ENCODE assay signal across 9 cellular contexts in the genomic region with DNA sequence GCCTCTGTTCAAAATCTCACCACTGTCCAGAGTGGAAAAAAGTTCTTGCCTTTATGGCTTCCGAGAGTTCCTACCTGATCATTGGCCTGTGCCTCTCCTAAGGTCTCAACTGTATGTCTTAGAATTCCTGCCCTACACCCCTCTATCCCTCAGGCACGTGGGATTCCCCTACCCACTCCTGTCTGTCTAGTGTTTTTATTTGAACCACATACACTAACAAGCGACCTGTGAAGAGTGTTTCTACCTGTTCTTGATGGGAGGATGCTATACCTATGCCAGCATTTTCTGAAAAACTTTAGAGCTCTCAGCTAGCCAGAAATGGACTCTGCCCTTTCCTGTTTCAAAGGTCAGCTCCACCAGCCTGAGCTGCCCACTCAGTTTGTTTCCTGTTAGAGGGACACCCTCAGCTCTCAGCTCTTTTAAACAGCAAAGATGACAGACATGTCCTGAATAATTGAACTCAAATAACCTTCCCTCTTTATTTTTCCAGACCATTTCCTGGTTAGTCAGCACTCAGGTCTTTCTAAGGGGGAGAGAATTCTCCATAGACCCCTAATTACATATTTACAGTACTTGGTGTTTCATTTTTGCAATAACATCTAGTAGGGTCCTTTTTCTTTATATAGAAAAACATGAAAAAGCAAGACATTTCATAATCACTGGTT.
DNase-seq lines count a peak whose midpoint lies in the region; ATAC-seq and TF ChIP-seq lines count a peak whose summit lies in the region.
"Had no signal": no experiment of that assay in that cellular context is flagged by ENCODE, and none has a peak within 500 bp of the region (broad histone marks: within the 10 kb centered on the region; RNA-seq: fewer than 3 reads in every experiment).

No MANE protein-coding gene starts in this region.

- H3K36me3 ChIP-seq in lower lobe of right lung (no peaks in the 10 kb centered on the region), thoracic aorta (no peaks in the 10 kb centered on the region), sigmoid colon (no peaks in the 10 kb centered on the region)

- TF ChIP-seq CTCF in HFFc6 (IDR thresholded peaks at IDR 0.05) (no peak), brain (conservative IDR thresholded peaks at IDR 0.05) (no peak), lower lobe of right lung (IDR thresholded peaks at IDR 0.05) (no peak), thoracic aorta (IDR thresholded peaks at IDR 0.05) (no peak), sigmoid colon (IDR thresholded peaks at IDR 0.05) (no peak)

- TF ChIP-seq EP300 in sigmoid colon (IDR thresholded peaks at IDR 0.05) = no peak

- H3K27ac ChIP-seq in lower lobe of right lung = peak overlapping the region; percentile 25
- peak overlapping the region; percentile 49 to 54 for H3K27ac ChIP-seq in thoracic aorta
- peak overlapping the region in 1 of 4 donors; percentile 15 for H3K27ac ChIP-seq in sigmoid colon

- whole genome bisulfite sequencing in sigmoid colon, 2 donors = 31 to 69% methylated on average over 3 of the region's 3 CpGs

- no peak for TF ChIP-seq POLR2A in sigmoid colon (IDR thresholded peaks at IDR 0.05)

- no peak for DNase-seq in HFFc6
- DNase-seq in lower lobe of right lung = no peak
- DNase-seq in thoracic aorta (ENCODE audit: low spot score) = no peak
- DNase-seq in DMS 273 (lab: John Stamatoyannopoulos, UW; ENCODE audit: unreplicated experiment) = no peak
- DNase-seq in sigmoid colon = no peak
- DNase-seq: activated T-cell treated with anti-CD3 and anti-CD28 coated beads, Interleukin-2, amount 50 U/mL, for 4 hours; naive thymus-derived CD4-positive, alpha-beta T cell had no signal

- H3K4me3 ChIP-seq in lower lobe of right lung (no peak overlapping the region), thoracic aorta (no peak overlapping the region), sigmoid colon (no peak overlapping the region)

- ATAC-seq in lower lobe of right lung (peak; percentile 59 to 75), thoracic aorta (ENCODE audit: insufficient number of reproducible peaks, low FRiP score, low read depth) (peak; percentile 26), GM21528 (IDR thresholded peaks at IDR 0.05; ENCODE audit: low FRiP score, unreplicated experiment) (no peak)
- ATAC-seq: activated T-cell treated with anti-CD3 and anti-CD28 coated beads, Interleukin-2, amount 50 U/mL, for 4 hours; naive thymus-derived CD4-positive, alpha-beta T cell had no signal

- H3K4me3 Mint-ChIP-seq in HFFc6 (no peak overlapping the region), brain (no peak overlapping the region)
- H3K4me3 Mint-ChIP-seq: activated T-cell treated with anti-CD3 and anti-CD28 coated beads, Interleukin-2, amount 50 U/mL, for 4 hours; naive thymus-derived CD4-positive, alpha-beta T cell had no signal

- intact Hi-C loops in lower lobe of right lung (cut with DNase I) (no loop called here), sigmoid colon (cut with DNase I) (no loop called here)

- no peaks in the 10 kb centered on the region for H3K9me3 ChIP-seq in lower lobe of right lung
- H3K9me3 ChIP-seq in thoracic aorta = no peaks in the 10 kb centered on the region
- no peaks in the 10 kb centered on the region for H3K9me3 ChIP-seq in sigmoid colon

- H3K4me1 Mint-ChIP-seq in HFFc6 (ENCODE audit: low read depth) (peaks cover 65% of the 10 kb centered on the region), brain (peaks cover 34% of the 10 kb centered on the region)

- H3K27ac Mint-ChIP-seq in HFFc6 = peak overlapping the region; percentile 29
- peak overlapping the region in 3 of 5 experiments; percentile 44 to 68 (median 54) for H3K27ac Mint-ChIP-seq in brain

- peaks cover 29% of the 10 kb centered on the region for H3K4me1 ChIP-seq in lower lobe of right lung
- H3K4me1 ChIP-seq in thoracic aorta (ENCODE audit: control insufficient read depth in 1 of 2, low read depth in 2 of 2) = peaks cover 30 to 62% of the 10 kb centered on the region in 2 donors
- peaks cover 0 to 43% (median 35%) of the 10 kb centered on the region in 4 donors for H3K4me1 ChIP-seq in sigmoid colon

- H3K27me3 Mint-ChIP-seq in HFFc6 (ENCODE audit: insufficient read depth) (no peaks in the 10 kb centered on the region), brain (no peaks in the 10 kb centered on the region)
- H3K27me3 Mint-ChIP-seq: naive thymus-derived CD4-positive, alpha-beta T cell had no signal

- no peaks in the 10 kb centered on the region for H3K9me3 Mint-ChIP-seq in HFFc6
- H3K9me3 Mint-ChIP-seq in brain = peaks cover 0 to 3% (median 3%) of the 10 kb centered on the region in 5 experiments
- H3K9me3 Mint-ChIP-seq: activated T-cell treated with anti-CD3 and anti-CD28 coated beads, Interleukin-2, amount 50 U/mL, for 4 hours; naive thymus-derived CD4-positive, alpha-beta T cell had no signal

- H3K36me3 Mint-ChIP-seq in HFFc6 (ENCODE audit: low read depth) (peaks cover 17% of the 10 kb centered on the region), brain (peaks cover 34% of the 10 kb centered on the region)

- H3K27me3 ChIP-seq in lower lobe of right lung (ENCODE audit: low read depth) (no peaks in the 10 kb centered on the region), thoracic aorta (replicated peaks; ENCODE audit: insufficient read depth) (no peaks in the 10 kb centered on the region), sigmoid colon (no peaks in the 10 kb centered on the region)
